37 cellular contexts compared by ENCODE assay signal in genomic region chr3:177966493-177966892, GRCh38.
"Had no signal": no experiment of that assay in that cellular context is flagged by ENCODE, and none has a peak within 500 bp of the region (broad histone marks: within the 10 kb centered on the region; RNA-seq: fewer than 3 reads in every experiment).

No MANE protein-coding gene starts in this region.

- H3K36me3 Mint-ChIP-seq: activated CD4-positive, alpha-beta memory T cell treated with anti-CD3 and anti-CD28 coated beads for 36 hours; activated CD8-positive, alpha-beta memory T cell treated with anti-CD3 and anti-CD28 coated beads, Interleukin-2, amount 10 ng/mL, durations not matched to agents 7 days and 5 days; activated naive CD4-positive, alpha-beta T cell treated with anti-CD3 and anti-CD28 coated beads, Interleukin-2, amount 50 U/mL, for 24 hours; activated naive CD8-positive, alpha-beta T cell treated with anti-CD3 and anti-CD28 coated beads for 36 hours had no signal

- H3K4me1 ChIP-seq: adrenal gland, body of pancreas, esophagus squamous epithelium, gastroesophageal sphincter had no signal

- H3K27ac ChIP-seq: adrenal gland, body of pancreas, epithelial cell of prostate, esophagus squamous epithelium, gastroesophageal sphincter had no signal

- H3K4me1 Mint-ChIP-seq: activated CD4-positive, alpha-beta T cell treated with anti-CD3 and anti-CD28 coated beads for 36 hours; activated CD4-positive, alpha-beta T cell treated with anti-CD3 and anti-CD28 coated beads, Interleukin-2, amount 10 ng/mL, durations not matched to agents 24 days and 14 days; activated CD8-positive, alpha-beta memory T cell treated with anti-CD3 and anti-CD28 coated beads, Interleukin-2, amount 10 ng/mL, durations not matched to agents 7 days and 5 days; T-helper 17 cell had no signal

- H3K9me3 ChIP-seq: adrenal gland, body of pancreas, esophagus squamous epithelium, gastroesophageal sphincter had no signal

- FAIRE-seq: colon, endometrium, endothelial cell of umbilical vein had no signal

- H3K9me3 Mint-ChIP-seq: activated CD4-positive, alpha-beta memory T cell treated with anti-CD3 and anti-CD28 coated beads for 36 hours; activated naive CD4-positive, alpha-beta T cell treated with anti-CD3 and anti-CD28 coated beads for 36 hours; activated naive CD4-positive, alpha-beta T cell treated with anti-CD3 and anti-CD28 coated beads, Interleukin-2, amount 50 U/mL, for 24 hours; activated naive CD8-positive, alpha-beta T cell treated with anti-CD3 and anti-CD28 coated beads for 36 hours; activated naive CD8-positive, alpha-beta T cell treated with anti-CD3 and anti-CD28 coated beads, Interleukin-2, amount 50 U/mL, for 24 hours; activated T-helper 1 cell treated with anti-CD3 and anti-CD28 coated beads, Interleukin-12 subunit alpha, Interleukin-12 subunit beta, Interleukin-2, Interleukin-4 antibody, amounts not matched to agents 30 ng/mL and 10 ng/mL and 1 ng/mL, durations not matched to agents 14 hours and 24 hours and 36 hours; activated T-helper 2 cell treated with anti-CD3 and anti-CD28 coated beads, Interferon-gamma antibody, Interleukin-2, Interleukin-4, amounts not matched to agents 10 μg/mL and 5 μg/mL and 100 μg/mL, durations not matched to agents 14 hours and 24 hours and 36 hours; T-helper 2 cell treated with Interferon-gamma antibody and Interleukin-4, amounts not matched to agents 5 μg/mL and 100 μg/mL, for 36 hours had no signal

- H3K27ac Mint-ChIP-seq: activated CD4-positive, alpha-beta memory T cell treated with anti-CD3 and anti-CD28 coated beads for 36 hours; activated CD4-positive, alpha-beta T cell treated with anti-CD3 and anti-CD28 coated beads for 36 hours; activated CD4-positive, alpha-beta T cell treated with anti-CD3 and anti-CD28 coated beads, Interleukin-2, amount 10 ng/mL, durations not matched to agents 24 days and 14 days; activated CD8-positive, alpha-beta memory T cell treated with anti-CD3 and anti-CD28 coated beads, Interleukin-2, amount 10 ng/mL, durations not matched to agents 7 days and 5 days; activated CD8-positive, alpha-beta T cell treated with anti-CD3 and anti-CD28 coated beads, Interleukin-2, amount 10 ng/mL, durations not matched to agents 7 days and 5 days; activated naive CD4-positive, alpha-beta T cell treated with anti-CD3 and anti-CD28 coated beads for 36 hours; activated naive CD4-positive, alpha-beta T cell treated with anti-CD3 and anti-CD28 coated beads, Interleukin-2, amount 50 U/mL, for 24 hours; activated naive CD8-positive, alpha-beta T cell treated with anti-CD3 and anti-CD28 coated beads for 36 hours; activated naive CD8-positive, alpha-beta T cell treated with anti-CD3 and anti-CD28 coated beads, Interleukin-2, amount 50 U/mL, for 24 hours; activated T-helper 1 cell treated with anti-CD3 and anti-CD28 coated beads, Interleukin-12 subunit alpha, Interleukin-12 subunit beta, Interleukin-2, Interleukin-4 antibody, amounts not matched to agents 30 ng/mL and 10 ng/mL and 1 ng/mL, durations not matched to agents 14 hours and 24 hours and 36 hours; activated T-helper 2 cell treated with anti-CD3 and anti-CD28 coated beads, Interferon-gamma antibody, Interleukin-2, Interleukin-4, amounts not matched to agents 10 μg/mL and 5 μg/mL and 100 μg/mL, durations not matched to agents 14 hours and 24 hours and 36 hours; T-helper 17 cell; T-helper 2 cell treated with Interferon-gamma antibody and Interleukin-4, amounts not matched to agents 5 μg/mL and 100 μg/mL, for 36 hours had no signal

- H3K4me3 Mint-ChIP-seq: activated CD4-positive, alpha-beta memory T cell treated with anti-CD3 and anti-CD28 coated beads for 36 hours; activated CD4-positive, alpha-beta T cell treated with anti-CD3 and anti-CD28 coated beads for 36 hours; activated CD4-positive, alpha-beta T cell treated with anti-CD3 and anti-CD28 coated beads, Interleukin-2, amount 10 ng/mL, durations not matched to agents 24 days and 14 days; activated CD8-positive, alpha-beta memory T cell treated with anti-CD3 and anti-CD28 coated beads, Interleukin-2, amount 10 ng/mL, durations not matched to agents 7 days and 5 days; activated CD8-positive, alpha-beta T cell treated with anti-CD3 and anti-CD28 coated beads, Interleukin-2, amount 10 ng/mL, durations not matched to agents 7 days and 5 days; activated naive CD4-positive, alpha-beta T cell treated with anti-CD3 and anti-CD28 coated beads for 36 hours; activated naive CD4-positive, alpha-beta T cell treated with anti-CD3 and anti-CD28 coated beads, Interleukin-2, amount 50 U/mL, for 24 hours; activated naive CD8-positive, alpha-beta T cell treated with anti-CD3 and anti-CD28 coated beads for 36 hours; activated naive CD8-positive, alpha-beta T cell treated with anti-CD3 and anti-CD28 coated beads, Interleukin-2, amount 50 U/mL, for 24 hours; activated T-helper 1 cell treated with anti-CD3 and anti-CD28 coated beads, Interleukin-12 subunit alpha, Interleukin-12 subunit beta, Interleukin-2, Interleukin-4 antibody, amounts not matched to agents 30 ng/mL and 10 ng/mL and 1 ng/mL, durations not matched to agents 14 hours and 24 hours and 36 hours; T-helper 17 cell; T-helper 2 cell treated with Interferon-gamma antibody and Interleukin-4, amounts not matched to agents 5 μg/mL and 100 μg/mL, for 36 hours had no signal

- DNase-seq: activated CD4-positive, alpha-beta memory T cell treated with anti-CD3 and anti-CD28 coated beads for 36 hours; activated CD4-positive, alpha-beta T cell treated with anti-CD3 and anti-CD28 coated beads for 36 hours; activated CD4-positive, alpha-beta T cell treated with anti-CD3 and anti-CD28 coated beads, Interleukin-2, amount 10 ng/mL, durations not matched to agents 24 days and 14 days; activated CD4-positive, CD25-positive, alpha-beta regulatory T cell; activated CD4-positive, CD25-positive, alpha-beta regulatory T cell treated with anti-CD3 and anti-CD28 coated beads, Interleukin-2, amount 50 U/mL, for 72 hours; activated CD8-positive, alpha-beta memory T cell treated with anti-CD3 and anti-CD28 coated beads, Interleukin-2, amount 10 ng/mL, durations not matched to agents 7 days and 5 days; activated CD8-positive, alpha-beta memory T cell treated with anti-CD3 and anti-CD28 coated beads, Interleukin-2, amount 50 U/mL, for 4 hours; activated CD8-positive, alpha-beta T cell treated with anti-CD3 and anti-CD28 coated beads, Interleukin-2, amount 10 ng/mL, durations not matched to agents 7 days and 5 days; activated effector memory CD4-positive, alpha-beta T cell treated with anti-CD3 and anti-CD28 coated beads, Interleukin-2, amount 50 U/mL, for 16 hours; activated naive CD4-positive, alpha-beta T cell treated with anti-CD3 and anti-CD28 coated beads for 36 hours; activated naive CD8-positive, alpha-beta T cell treated with anti-CD3 and anti-CD28 coated beads for 36 hours; activated naive CD8-positive, alpha-beta T cell treated with anti-CD3 and anti-CD28 coated beads, Interleukin-2, amount 50 U/mL, for 24 hours; activated T-cell treated with anti-CD3 and anti-CD28 coated beads, Interleukin-2, amount 50 U/mL, for 1 hour; activated T-cell treated with anti-CD3 and anti-CD28 coated beads, Interleukin-2, amount 50 U/mL, for 48 hours; adrenal gland; amygdala; aorta; body of pancreas; caudate nucleus; cortex of kidney; dermis blood vessel endothelial cell; effector CD4-positive, alpha-beta T cell; esophagus squamous epithelium; foreskin melanocyte; SW 1271; T-helper 1 cell; T-helper 17 cell; T1000 had no signal

- H3K27me3 ChIP-seq: adrenal gland, body of pancreas, esophagus squamous epithelium, gastroesophageal sphincter had no signal

- H3K36me3 ChIP-seq: adrenal gland, esophagus squamous epithelium, gastroesophageal sphincter had no signal

- ATAC-seq: activated CD4-positive, alpha-beta T cell treated with anti-CD3 and anti-CD28 coated beads for 36 hours; activated CD8-positive, alpha-beta memory T cell treated with anti-CD3 and anti-CD28 coated beads, Interleukin-2, amount 10 ng/mL, durations not matched to agents 7 days and 5 days; activated CD8-positive, alpha-beta T cell treated with anti-CD3 and anti-CD28 coated beads, Interleukin-2, amount 10 ng/mL, durations not matched to agents 7 days and 5 days; activated naive CD8-positive, alpha-beta T cell treated with anti-CD3 and anti-CD28 coated beads, Interleukin-2, amount 50 U/mL, for 24 hours; body of pancreas; gastroesophageal sphincter; T-helper 17 cell had no signal

- H3K27me3 Mint-ChIP-seq: activated CD4-positive, alpha-beta memory T cell treated with anti-CD3 and anti-CD28 coated beads for 36 hours; activated CD4-positive, alpha-beta T cell treated with anti-CD3 and anti-CD28 coated beads for 36 hours; activated CD4-positive, alpha-beta T cell treated with anti-CD3 and anti-CD28 coated beads, Interleukin-2, amount 10 ng/mL, durations not matched to agents 24 days and 14 days; activated CD8-positive, alpha-beta memory T cell treated with anti-CD3 and anti-CD28 coated beads, Interleukin-2, amount 10 ng/mL, durations not matched to agents 7 days and 5 days; activated naive CD4-positive, alpha-beta T cell treated with anti-CD3 and anti-CD28 coated beads, Interleukin-2, amount 50 U/mL, for 24 hours; activated naive CD8-positive, alpha-beta T cell treated with anti-CD3 and anti-CD28 coated beads for 36 hours; activated naive CD8-positive, alpha-beta T cell treated with anti-CD3 and anti-CD28 coated beads, Interleukin-2, amount 50 U/mL, for 24 hours had no signal

- H3K4me3 ChIP-seq: adrenal gland, body of pancreas, esophagus squamous epithelium, gastroesophageal sphincter had no signal
